1 cellular context compared by ENCODE assay signal in genomic region chr2:96899084-96899735, GRCh38.
TF ChIP-seq lines count a peak whose summit lies in the region.

No MANE protein-coding gene starts in this region.

TF ChIP-seq in GM23338, 12 proteins besides CTCF, POLR2A, EP300 and RAD21 (continued from another document):
- TF ChIP-seq ZNF462 (CRISPR knock-in tag; IDR thresholded peaks at IDR 0.05) (no peak), REST (IDR thresholded peaks at IDR 0.05; ENCODE audit: unreplicated experiment) (no peak), ETS1 (IDR thresholded peaks at IDR 0.05) (no peak)
